In the genomic region with DNA sequence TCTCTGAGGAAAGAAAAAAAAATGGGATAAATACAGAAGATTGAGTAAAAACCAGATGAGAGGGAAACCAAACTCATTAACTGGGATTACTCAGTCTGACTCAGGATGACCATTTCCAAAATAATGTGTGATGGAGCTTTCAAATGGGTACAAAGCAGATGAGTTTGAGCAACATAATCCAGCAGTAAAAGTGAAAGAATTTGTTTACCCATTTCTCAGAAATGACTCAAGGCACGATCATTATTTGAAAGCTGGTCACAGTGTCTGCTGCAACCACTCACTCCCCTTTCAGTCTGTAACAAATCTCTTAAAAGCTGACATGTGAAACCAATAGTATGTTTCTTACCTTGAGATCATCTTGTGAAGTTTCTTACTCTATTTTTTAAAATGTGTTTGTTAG, we compare ENCODE assay signal across 12 cellular contexts.
DNase-seq lines count a peak whose midpoint lies in the region; ATAC-seq, FAIRE-seq and TF ChIP-seq lines count a peak whose summit lies in the region.
"Had no signal": no experiment of that assay in that cellular context is flagged by ENCODE, and none has a peak within 500 bp of the region (broad histone marks: within the 10 kb centered on the region; RNA-seq: fewer than 3 reads in every experiment).

No MANE protein-coding gene starts in this region.

- no peaks in the 10 kb centered on the region for H3K9me3 ChIP-seq in RWPE2 (ENCODE audit: severe bottlenecking)
- H3K9me3 ChIP-seq: esophagus muscularis mucosa had no signal

- peak overlapping the region; percentile 84 for H3K27ac ChIP-seq in RWPE2 (ENCODE audit: poor library complexity, severe bottlenecking)
- H3K27ac ChIP-seq: esophagus muscularis mucosa, SK-N-MC had no signal

- DNase-seq in AG04449 (ENCODE audit: low read depth, low spot score) (peak; percentile 90), GM18507 (ENCODE audit: extremely low spot score, insufficient read length, low read depth) (peak; percentile 7), RWPE2 (ENCODE audit: low spot score) (no peak), fibroblast of villous mesenchyme (ENCODE audit: low read depth) (peak; percentile 98), OCI-M2 (lab: John Stamatoyannopoulos, UW; ENCODE audit: unreplicated experiment) (no peak)
- DNase-seq: DMS79, NCI-H1092 had no signal

- POLR2A ChIA-PET in AG04449 (lab: Yijun Ruan, JAX), result interaction anchor here (0.7 to 1.1 kb wide), 6 partner anchors 12 to 122 kb away, joined by 3 to 4 read pairs (median 4); no protein-coding TSS in a partner anchor

- TF ChIP-seq CTCF in AG04449 (IDR thresholded peaks at IDR 0.05; ENCODE audit: insufficient read depth, low read length, missing control alignments), result no peak
- no peak for TF ChIP-seq CTCF in RWPE2 (IDR thresholded peaks at IDR 0.05; ENCODE audit: poor library complexity, severe bottlenecking)
- no peak for TF ChIP-seq CTCF in fibroblast of villous mesenchyme (IDR thresholded peaks at IDR 0.05; ENCODE audit: insufficient read depth, low read depth, low read length)

- peaks cover 19% of the 10 kb centered on the region for H3K4me1 ChIP-seq in RWPE2 (ENCODE audit: insufficient read depth, poor library complexity, severe bottlenecking)
- H3K4me1 ChIP-seq: esophagus muscularis mucosa had no signal

- FAIRE-seq in GM18507 (lab: Jason Lieb, UNC), result no peak

- ATAC-seq in RWPE2 (ENCODE audit: low read depth) (peak; percentile 90), HG02763 (IDR thresholded peaks at IDR 0.05; ENCODE audit: unreplicated experiment) (no peak), GM21825 (IDR thresholded peaks at IDR 0.05; ENCODE audit: unreplicated experiment) (no peak), GM18867 (IDR thresholded peaks at IDR 0.05; ENCODE audit: unreplicated experiment) (no peak)

- CTCF ChIA-PET in AG04449 (lab: Yijun Ruan, JAX), result interaction anchor here (0.8 to 1.3 kb wide), 2 partner anchors 9 to 201 kb away, joined by 3 to 4 read pairs; no protein-coding TSS in a partner anchor

- H3K36me3 ChIP-seq in RWPE2 (ENCODE audit: low read depth), result no peaks in the 10 kb centered on the region
- H3K36me3 ChIP-seq: esophagus muscularis mucosa had no signal

- H3K27me3 ChIP-seq in RWPE2 (ENCODE audit: insufficient read depth, poor library complexity, severe bottlenecking), result no peaks in the 10 kb centered on the region

- H3K4me3 ChIP-seq in AG04449 (ENCODE audit: low read depth, low read length) (no peak overlapping the region), RWPE2 (ENCODE audit: severe bottlenecking) (no peak overlapping the region), fibroblast of villous mesenchyme (ENCODE audit: low read depth, low read length) (no peak overlapping the region)
- H3K4me3 ChIP-seq: esophagus muscularis mucosa, SK-N-MC had no signal

Comparison
In these comparisons a context has a peak if more than half of its experiments do, and no peak if none do; other contexts are left out.
1. DNase-seq: peak in AG04449 (single experiment), GM18507 (single experiment) and fibroblast of villous mesenchyme (single experiment); none in RWPE2 (single experiment) and OCI-M2 (single experiment).